ENCODE assay signal across 20 cellular contexts in the genomic region with DNA sequence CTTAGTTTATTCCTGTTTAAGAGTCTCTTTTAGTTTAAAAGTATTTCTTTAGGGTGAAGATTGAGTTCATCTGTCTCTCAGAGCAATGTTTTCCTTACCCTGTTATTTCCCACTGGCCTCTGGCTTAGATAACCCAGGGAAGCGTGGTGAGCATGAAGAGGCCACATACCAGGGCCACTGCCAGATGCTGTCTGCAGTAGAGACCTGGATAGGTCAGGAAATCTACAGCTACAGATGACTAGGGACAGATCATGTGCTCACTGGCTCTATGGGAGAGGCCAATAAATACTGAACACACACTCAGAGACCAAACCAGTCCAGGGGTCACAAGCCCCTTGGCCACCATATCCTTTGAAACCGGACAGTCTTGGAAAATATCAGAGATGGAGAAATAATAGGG.
DNase-seq lines count a peak whose midpoint lies in the region; ATAC-seq and TF ChIP-seq lines count a peak whose summit lies in the region.
"Had no signal": no experiment of that assay in that cellular context is flagged by ENCODE, and none has a peak within 500 bp of the region (broad histone marks: within the 10 kb centered on the region; RNA-seq: fewer than 3 reads in every experiment).

No MANE protein-coding gene starts in this region.

- H3K27me3 ChIP-seq in SK-N-SH (ENCODE audit: insufficient read depth) (no peaks in the 10 kb centered on the region), right lobe of liver (no peaks in the 10 kb centered on the region), testis (no peaks in the 10 kb centered on the region)
- H3K27me3 ChIP-seq in CD4-positive, alpha-beta T cell (ENCODE audit: control insufficient read depth, insufficient read depth, low read length), result no peaks in the 10 kb centered on the region
- H3K27me3 ChIP-seq: BLaER1 treated with 17β-estradiol and CSF1 and Interleukin-3, amounts not matched to agents 10 nM and 100 nM had no signal

- intact Hi-C loops in CD4-positive, alpha-beta T cell (cut with DNase I, micrococcal nuclease), result no loop called here
- intact Hi-C loops in right lobe of liver (cut with DNase I) (no loop called here), testis (cut with DNase I; ENCODE audit: low total_unique reads) (no loop called here)

- WGBS in SK-N-SH (ENCODE audit: low lambda C conversion rate), result 70% methylated on average over 2 of the region's 2 CpGs
- whole genome bisulfite sequencing in right lobe of liver (ENCODE audit: insufficient coverage, low coverage, low lambda C conversion rate, missing lambda C conversion rate), result 44% methylated on average over 2 of the region's 2 CpGs
- WGBS in testis, 2 donors, result 79% methylated on average over 2 of the region's 2 CpGs

- TF ChIP-seq CTCF in SK-N-SH (IDR thresholded peaks at IDR 0.05) (no peak), right lobe of liver (IDR thresholded peaks at IDR 0.05) (no peak), testis (IDR thresholded peaks at IDR 0.05) (no peak)
- no peak for TF ChIP-seq CTCF in CD4-positive, alpha-beta T cell (IDR thresholded peaks at IDR 0.05)

- H3K9me3 Mint-ChIP-seq in CD4-positive, alpha-beta T cell, result peaks cover 5% of the 10 kb centered on the region
- H3K9me3 Mint-ChIP-seq: HFFc6 had no signal

- H3K4me3 Mint-ChIP-seq in CD4-positive, alpha-beta T cell, result no peak overlapping the region
- H3K4me3 Mint-ChIP-seq: HFFc6, IgD-negative memory B cell had no signal

- TF ChIP-seq EP300 in SK-N-SH (IDR thresholded peaks at IDR 0.05; ENCODE audit: borderline replicate concordance in 1 of 2, low read depth in 1 of 2, low read length in 1 of 2), result no peak

- H3F3A ChIP-seq in SK-N-SH (replicated peaks; ENCODE audit: insufficient read depth), result no peaks in the 10 kb centered on the region

- ATAC-seq in SK-N-SH treated with all-trans-retinoic acid at 6 μM for 48 hours, result no peak; the same call in 2 of the 3 replicates
- ATAC-seq in CD4-positive, alpha-beta T cell (ENCODE audit: poor library complexity), result no peak
- ATAC-seq in right lobe of liver, result no peak
- ATAC-seq: HCT116, HepG2 had no signal

- H3K27me3 Mint-ChIP-seq in CD4-positive, alpha-beta T cell, result no peaks in the 10 kb centered on the region
- H3K27me3 Mint-ChIP-seq: CD4-positive, CD25-positive, alpha-beta regulatory T cell; IgD-negative memory B cell had no signal

- H3K27ac ChIP-seq in SK-N-SH (ENCODE audit: low read depth in 2 of 2, low read length in 1 of 2) (peak overlapping the region in 1 of 2 experiments; percentile 51; a peak in 2 of 4 replicates), right lobe of liver (no peak overlapping the region), testis (no peak overlapping the region)
- no peak overlapping the region for H3K27ac ChIP-seq in CD4-positive, alpha-beta T cell (ENCODE audit: low read depth, low read length)
- H3K27ac ChIP-seq: BLaER1 treated with 17β-estradiol and CSF1 and Interleukin-3, amounts not matched to agents 10 nM and 100 nM had no signal

- H3K9me2 ChIP-seq in SK-N-SH, result no peaks in the 10 kb centered on the region

- no peaks in the 10 kb centered on the region for H3K36me3 ChIP-seq in SK-N-SH (replicated peaks in 1 of 2; ENCODE audit: control insufficient read depth in 1 of 2, insufficient read depth in 2 of 2, low read length in 1 of 2)
- H3K36me3 ChIP-seq in right lobe of liver, result no peaks in the 10 kb centered on the region
- no peaks in the 10 kb centered on the region for H3K36me3 ChIP-seq in testis (ENCODE audit: low read depth, missing control alignments)
- H3K36me3 ChIP-seq: BLaER1 treated with 17β-estradiol and CSF1 and Interleukin-3, amounts not matched to agents 10 nM and 100 nM had no signal

- H3K4me1 ChIP-seq in SK-N-SH (ENCODE audit: control insufficient read depth in 1 of 2, insufficient read depth in 2 of 2, low read depth in 1 of 2, low read length in 1 of 2), result peaks cover 0 to 6% of the 10 kb centered on the region in 2 experiments; a peak in 1 of 4 replicates
- H3K4me1 ChIP-seq in right lobe of liver, result no peaks in the 10 kb centered on the region
- H3K4me1 ChIP-seq in testis, result no peaks in the 10 kb centered on the region
- H3K4me1 ChIP-seq: BLaER1 treated with 17β-estradiol and CSF1 and Interleukin-3, amounts not matched to agents 10 nM and 100 nM had no signal

- H3K79me2 ChIP-seq in SK-N-SH (ENCODE audit: insufficient read depth), result no peaks in the 10 kb centered on the region

- peaks cover 70% of the 10 kb centered on the region for H3K36me3 Mint-ChIP-seq in CD4-positive, alpha-beta T cell (ENCODE audit: low read depth)

- DNase-seq in SK-N-SH (no peak), RPMI7951 (ENCODE audit: low read depth) (peak; percentile 21), left kidney (ENCODE audit: low read depth, low spot score) (peak; percentile 2), NOMO-1 treated with dmso at 0.1 percent for 144 hours (lab: John Stamatoyannopoulos, UW; ENCODE audit: unreplicated experiment) (no peak), right lobe of liver (no peak), testis (no peak)
- DNase-seq in CD4-positive, alpha-beta T cell, result no peak
- DNase-seq: 8988T; CD4-positive, CD25-positive, alpha-beta regulatory T cell; DMS153; DMS79; GDM1; GOT3; H7; HFFc6 had no signal

- H4K20me1 ChIP-seq in SK-N-SH (ENCODE audit: insufficient read depth), result no peaks in the 10 kb centered on the region
- H4K20me1 ChIP-seq: BLaER1 treated with 17β-estradiol and CSF1 and Interleukin-3, amounts not matched to agents 10 nM and 100 nM had no signal

- H3K9ac ChIP-seq in SK-N-SH, result no peak overlapping the region
- H3K9ac ChIP-seq: BLaER1 treated with 17β-estradiol and CSF1 and Interleukin-3, amounts not matched to agents 10 nM and 100 nM had no signal

- CTCF ChIA-PET in SK-N-SH (lab: Yijun Ruan, JAX), result no interaction called here
- CTCF ChIA-PET in CD4-positive, alpha-beta T cell (lab: Charles Lee), result interaction anchor here (1.0 kb wide), 3 partner anchors 12 to 137 kb away, joined by 3 read pairs; no protein-coding TSS in a partner anchor

- H3K9me3 ChIP-seq in SK-N-SH (no peaks in the 10 kb centered on the region), right lobe of liver (no peaks in the 10 kb centered on the region), testis (no peaks in the 10 kb centered on the region)
- no peaks in the 10 kb centered on the region for H3K9me3 ChIP-seq in CD4-positive, alpha-beta T cell (ENCODE audit: control insufficient read depth, low read length)
- H3K9me3 ChIP-seq: BLaER1 treated with 17β-estradiol and CSF1 and Interleukin-3, amounts not matched to agents 10 nM and 100 nM had no signal

- no peak overlapping the region for H2AFZ ChIP-seq in SK-N-SH (ENCODE audit: low read depth)

- H3K4me1 Mint-ChIP-seq in CD4-positive, alpha-beta T cell (ENCODE audit: low read depth), result peaks cover 78% of the 10 kb centered on the region
- H3K4me1 Mint-ChIP-seq: IgD-negative memory B cell had no signal

- H3K4me3 ChIP-seq in SK-N-SH (ENCODE audit: low read depth in 2 of 2, low read length in 1 of 2) (no peak overlapping the region), right lobe of liver (no peak overlapping the region), testis (no peak overlapping the region)
- H3K4me3 ChIP-seq: BLaER1 treated with 17β-estradiol and CSF1 and Interleukin-3, amounts not matched to agents 10 nM and 100 nM had no signal

- H3K27ac Mint-ChIP-seq in CD4-positive, alpha-beta T cell, result peak overlapping the region; percentile 14
- H3K27ac Mint-ChIP-seq: CD4-positive, CD25-positive, alpha-beta regulatory T cell; HFFc6; IgD-negative memory B cell had no signal

- no peak overlapping the region for H3K4me2 ChIP-seq in SK-N-SH
- H3K4me2 ChIP-seq: BLaER1 treated with 17β-estradiol and CSF1 and Interleukin-3, amounts not matched to agents 10 nM and 100 nM had no signal

- TF ChIP-seq POLR2A in right lobe of liver (IDR thresholded peaks at IDR 0.05), result no peak
- TF ChIP-seq POLR2A in testis (IDR thresholded peaks at IDR 0.05), result no peak

- no peak for TF ChIP-seq RAD21 in SK-N-SH (IDR thresholded peaks at IDR 0.05; ENCODE audit: low read length)

- POLR2A ChIA-PET in SK-N-SH (lab: Yijun Ruan, JAX), result no interaction called here
- POLR2A ChIA-PET in CD4-positive, alpha-beta T cell (lab: Charles Lee), result no interaction called here

TF ChIP-seq in SK-N-SH, 30 proteins besides CTCF, POLR2A, EP300 and RAD21:
- TF ChIP-seq JUND (IDR thresholded peaks at IDR 0.05) (no peak), RFX5 (IDR thresholded peaks at IDR 0.05; ENCODE audit: low read length) (peak; percentile 70; the same call in 1 of the 2 replicates)

TF ChIP-seq in SK-N-SH treated with all-trans-retinoic acid at 6 μM for 48 hours, 23 proteins besides CTCF, POLR2A, EP300 and RAD21:
- TF ChIP-seq, protein P1, sequence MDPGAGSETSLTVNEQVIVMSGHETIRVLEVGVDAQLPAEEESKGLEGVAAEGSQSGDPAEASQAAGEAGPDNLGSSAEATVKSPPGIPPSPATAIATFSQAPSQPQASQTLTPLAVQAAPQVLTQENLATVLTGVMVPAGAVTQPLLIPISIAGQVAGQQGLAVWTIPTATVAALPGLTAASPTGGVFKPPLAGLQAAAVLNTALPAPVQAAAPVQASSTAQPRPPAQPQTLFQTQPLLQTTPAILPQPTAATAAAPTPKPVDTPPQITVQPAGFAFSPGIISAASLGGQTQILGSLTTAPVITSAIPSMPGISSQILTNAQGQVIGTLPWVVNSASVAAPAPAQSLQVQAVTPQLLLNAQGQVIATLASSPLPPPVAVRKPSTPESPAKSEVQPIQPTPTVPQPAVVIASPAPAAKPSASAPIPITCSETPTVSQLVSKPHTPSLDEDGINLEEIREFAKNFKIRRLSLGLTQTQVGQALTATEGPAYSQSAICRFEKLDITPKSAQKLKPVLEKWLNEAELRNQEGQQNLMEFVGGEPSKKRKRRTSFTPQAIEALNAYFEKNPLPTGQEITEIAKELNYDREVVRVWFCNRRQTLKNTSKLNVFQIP (CRISPR knock-in tag; IDR thresholded peaks at IDR 0.05; ENCODE audit: borderline replicate concordance, low read depth), result no peak

Comparison
In these comparisons a context has a peak if more than half of its experiments do, and no peak if none do; other contexts are left out.
1. DNase-seq: peak in RPMI7951 (single experiment) and left kidney (single experiment); none in SK-N-SH (single experiment), CD4-positive, alpha-beta T cell (0 of 10), NOMO-1 treated with dmso at 0.1 percent for 144 hours (single experiment), right lobe of liver (0 of 3) and testis (single experiment).